ENCODE assay signal across 9 cellular contexts in genomic region chr4:188976644-188977115, GRCh38.
DNase-seq lines count a peak whose midpoint lies in the region; TF ChIP-seq lines count a peak whose summit lies in the region.
"Had no signal": no experiment of that assay in that cellular context is flagged by ENCODE, and none has a peak within 500 bp of the region (broad histone marks: within the 10 kb centered on the region; RNA-seq: fewer than 3 reads in every experiment).

No MANE protein-coding gene starts in this region.

- intact Hi-C loops in ascending aorta (cut with DNase I): no loop called here
- intact Hi-C loops in spleen (cut with DNase I; ENCODE audit: low total_unique reads): no loop called here
- intact Hi-C loops in lower leg skin (cut with DNase I; ENCODE audit: low total_unique reads): no loop called here

- no peaks in the 10 kb centered on the region for H3K27me3 ChIP-seq in Karpas-422 (ENCODE audit: low read length)
- no peaks in the 10 kb centered on the region for H3K27me3 ChIP-seq in ascending aorta
- H3K27me3 ChIP-seq in spleen (replicated peaks in 1 of 7): no peaks in the 10 kb centered on the region

- no peak for TF ChIP-seq POLR2A in spleen (IDR thresholded peaks at IDR 0.05)
- TF ChIP-seq POLR2A in lower leg skin (IDR thresholded peaks at IDR 0.05): no peak

- no peaks in the 10 kb centered on the region for H3K79me2 ChIP-seq in Karpas-422 (ENCODE audit: low read length)

- DNase-seq in AG04449 (ENCODE audit: low read depth, low spot score): peak; percentile 26
- DNase-seq in Karpas-422: peak; percentile 62
- no peak for DNase-seq in SK-N-MC (ENCODE audit: low read depth, low spot score)
- peak; percentile 78 for DNase-seq in iPS-NIHi11 (ENCODE audit: low spot score)
- no peak for DNase-seq in ascending aorta (ENCODE audit: low spot score in 2 of 2)
- DNase-seq in GDM1 (lab: John Stamatoyannopoulos, UW): no peak
- no peak for DNase-seq in spleen
- DNase-seq in lower leg skin (ENCODE audit: low spot score in 2 of 2): no peak
- DNase-seq: lower lobe of right lung had no signal

- H4K20me1 ChIP-seq in Karpas-422 (ENCODE audit: insufficient read depth, low read depth, low read length): no peaks in the 10 kb centered on the region

- 6 to 19% (median 9%) methylated on average over 2 of the region's 2 CpGs for WGBS in spleen, 5 donors
- WGBS in lower leg skin, 2 donors: 14 to 17% methylated on average over 2 of the region's 2 CpGs

- peaks cover 68% of the 10 kb centered on the region for H3K4me1 ChIP-seq in Karpas-422 (ENCODE audit: low read length)
- no peaks in the 10 kb centered on the region for H3K4me1 ChIP-seq in ascending aorta
- H3K4me1 ChIP-seq in spleen: no peaks in the 10 kb centered on the region
- H3K4me1 ChIP-seq: lower lobe of right lung had no signal

- POLR2A ChIA-PET in AG04449 (lab: Yijun Ruan, JAX): no interaction called here

- no peak for TF ChIP-seq CTCF in AG04449 (IDR thresholded peaks at IDR 0.05; ENCODE audit: insufficient read depth, low read length, missing control alignments)
- no peak for TF ChIP-seq CTCF in ascending aorta (IDR thresholded peaks at IDR 0.05)
- TF ChIP-seq CTCF in spleen (IDR thresholded peaks at IDR 0.05 in 8 of 11, conservative IDR thresholded peaks at IDR 0.05 in 3 of 11): no peak
- no peak for TF ChIP-seq CTCF in lower leg skin (IDR thresholded peaks at IDR 0.05)

- H3K9me3 ChIP-seq in Karpas-422 (ENCODE audit: low read length) (no peaks in the 10 kb centered on the region), SK-N-MC (ENCODE audit: low read depth, low read length) (no peaks in the 10 kb centered on the region), ascending aorta (no peaks in the 10 kb centered on the region), spleen (peaks cover 0 to 8% (median 0%) of the 10 kb centered on the region in 8 donors)
- H3K9me3 ChIP-seq: lower lobe of right lung had no signal

- H3K9ac ChIP-seq in Karpas-422 (ENCODE audit: low read length) (peak overlapping the region; percentile 67), SK-N-MC (ENCODE audit: insufficient read length) (no peak overlapping the region)

- no peak overlapping the region for H2AFZ ChIP-seq in Karpas-422 (ENCODE audit: low read length)

- H3K36me3 ChIP-seq in Karpas-422 (ENCODE audit: insufficient read depth, low read length) (no peaks in the 10 kb centered on the region), SK-N-MC (ENCODE audit: insufficient read depth, low read length) (no peaks in the 10 kb centered on the region), ascending aorta (no peaks in the 10 kb centered on the region), spleen (no peaks in the 10 kb centered on the region)
- H3K36me3 ChIP-seq: lower lobe of right lung had no signal

- H3K27ac ChIP-seq in Karpas-422 (ENCODE audit: low read length): peak overlapping the region; percentile 99
- H3K27ac ChIP-seq in SK-N-MC: peak overlapping the region; percentile 72; the same call in 1 of the 2 replicates
- no peak overlapping the region for H3K27ac ChIP-seq in ascending aorta
- no peak overlapping the region for H3K27ac ChIP-seq in spleen
- H3K27ac ChIP-seq: lower lobe of right lung had no signal

- H3K9me2 ChIP-seq in Karpas-422 (replicated peaks; ENCODE audit: insufficient read depth, low read length): no peaks in the 10 kb centered on the region

- no peak overlapping the region for H3K4me3 ChIP-seq in AG04449 (ENCODE audit: low read depth, low read length)
- H3K4me3 ChIP-seq in Karpas-422 (ENCODE audit: low read length): peak overlapping the region; percentile 44; the same call in 1 of the 2 replicates
- H3K4me3 ChIP-seq in SK-N-MC: peak overlapping the region; percentile 62
- no peak overlapping the region for H3K4me3 ChIP-seq in ascending aorta
- no peak overlapping the region for H3K4me3 ChIP-seq in spleen
- no peak overlapping the region for H3K4me3 ChIP-seq in lower leg skin (ENCODE audit: low read depth, poor library complexity, severe bottlenecking)
- H3K4me3 ChIP-seq: lower lobe of right lung had no signal

- CTCF ChIA-PET in AG04449 (lab: Yijun Ruan, JAX): no interaction called here

- H3K4me2 ChIP-seq in Karpas-422 (ENCODE audit: low read depth, low read length, poor library complexity, severe bottlenecking): peak overlapping the region; percentile 66

Comparison
In these comparisons a context has a peak if more than half of its experiments do, and no peak if none do; other contexts are left out.
1. DNase-seq: peak in AG04449 (single experiment), Karpas-422 (single experiment) and iPS-NIHi11 (single experiment); none in SK-N-MC (single experiment), ascending aorta (0 of 2), GDM1 (single experiment), spleen (single experiment) and lower leg skin (0 of 2).
2. H3K4me3 ChIP-seq: peak in Karpas-422 (single experiment) and SK-N-MC (single experiment); none in AG04449 (single experiment), ascending aorta (0 of 2), spleen (0 of 8) and lower leg skin (single experiment).
3. H3K27ac ChIP-seq: peak in Karpas-422 (single experiment) and SK-N-MC (single experiment); none in ascending aorta (0 of 2) and spleen (0 of 8).